In the genomic region with DNA sequence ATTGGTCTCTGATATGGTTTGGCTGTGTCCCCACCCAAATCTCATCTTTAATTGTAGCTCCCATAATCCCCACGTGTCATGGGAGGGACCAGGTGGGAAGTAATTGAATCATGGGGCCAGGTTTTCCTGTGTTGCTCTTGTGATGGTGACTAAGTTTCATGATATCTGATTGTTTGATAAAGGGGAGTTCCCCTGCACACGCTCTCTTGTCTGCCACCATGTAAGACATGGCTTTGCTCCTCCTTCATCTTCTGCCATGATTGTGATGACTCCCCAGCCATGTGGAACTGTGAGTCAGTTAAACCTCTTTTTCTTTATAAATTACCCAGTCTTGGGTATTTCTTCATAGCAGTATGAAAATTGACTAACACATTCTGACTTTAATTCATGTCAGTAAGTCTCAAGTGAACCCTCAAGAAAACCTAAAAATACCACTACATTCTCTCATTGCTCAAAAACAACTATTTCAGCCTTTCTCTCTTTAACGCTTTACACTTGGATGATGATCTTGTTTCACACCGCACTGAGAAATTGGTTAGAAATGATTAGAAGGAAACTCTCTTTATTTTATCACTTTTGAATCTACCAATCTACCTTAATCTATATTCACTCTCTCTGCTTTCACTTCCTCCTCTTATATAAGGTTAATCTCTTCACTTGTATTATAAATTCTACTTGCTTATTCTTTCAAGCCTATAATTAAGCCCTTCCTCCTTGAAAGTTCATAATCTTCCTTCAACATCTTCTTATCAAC, we compare ENCODE assay signal across 14 cellular contexts.
"Had no signal": no experiment of that assay in that cellular context is flagged by ENCODE, and none has a peak within 500 bp of the region (broad histone marks: within the 10 kb centered on the region; RNA-seq: fewer than 3 reads in every experiment).

No MANE protein-coding gene starts in this region.

- ATAC-seq: activated CD8-positive, alpha-beta T cell treated with anti-CD3 and anti-CD28 coated beads for 36 hours; activated T-cell treated with anti-CD3 and anti-CD28 coated beads, Interleukin-2, amount 50 U/mL, for 72 hours; left lung; natural killer cell treated with Interleukin-12 subunit alpha and Interleukin-12 subunit beta and Interleukin-15 and Interleukin-18, amount 100 ng/mL, for 72 hours; T-helper 17 cell had no signal

- H3K4me3 Mint-ChIP-seq: activated CD8-positive, alpha-beta T cell treated with anti-CD3 and anti-CD28 coated beads for 36 hours; activated naive CD8-positive, alpha-beta T cell treated with anti-CD3 and anti-CD28 coated beads, Interleukin-2, amount 10 ng/mL, durations not matched to agents 7 days and 5 days; activated T-cell treated with anti-CD3 and anti-CD28 coated beads, Interleukin-2, amount 50 U/mL, for 72 hours; central memory CD8-positive, alpha-beta T cell; natural killer cell treated with Interleukin-12 subunit alpha and Interleukin-12 subunit beta and Interleukin-15 and Interleukin-18, amount 100 ng/mL, for 72 hours; T-helper 17 cell had no signal

- H3K27ac Mint-ChIP-seq: activated CD8-positive, alpha-beta T cell treated with anti-CD3 and anti-CD28 coated beads for 36 hours; activated naive CD8-positive, alpha-beta T cell treated with anti-CD3 and anti-CD28 coated beads, Interleukin-2, amount 10 ng/mL, durations not matched to agents 7 days and 5 days; activated T-cell treated with anti-CD3 and anti-CD28 coated beads, Interleukin-2, amount 50 U/mL, for 72 hours; natural killer cell treated with Interleukin-12 subunit alpha and Interleukin-12 subunit beta and Interleukin-15 and Interleukin-18, amount 100 ng/mL, for 72 hours; T-helper 17 cell had no signal

- H3K36me3 Mint-ChIP-seq: activated naive CD8-positive, alpha-beta T cell treated with anti-CD3 and anti-CD28 coated beads, Interleukin-2, amount 10 ng/mL, durations not matched to agents 7 days and 5 days had no signal

- DNase-seq: activated CD4-positive, alpha-beta T cell treated with anti-CD3 and anti-CD28 coated beads for 4 hours; activated CD8-positive, alpha-beta T cell treated with anti-CD3 and anti-CD28 coated beads for 36 hours; activated gamma-delta T cell treated with Interleukin-2 at 50 U/mL for 16 hours; activated naive CD8-positive, alpha-beta T cell treated with anti-CD3 and anti-CD28 coated beads, Interleukin-2, amount 10 ng/mL, durations not matched to agents 7 days and 5 days; activated T-cell treated with anti-CD3 and anti-CD28 coated beads, Interleukin-2, amount 50 U/mL, for 72 hours; anterior cingulate cortex; brain microvascular endothelial cell; esophagus squamous epithelium; left lung; mesenchymal stem cell; T-helper 17 cell; WERI-Rb-1 had no signal

- H3K4me1 Mint-ChIP-seq: activated naive CD8-positive, alpha-beta T cell treated with anti-CD3 and anti-CD28 coated beads, Interleukin-2, amount 10 ng/mL, durations not matched to agents 7 days and 5 days; central memory CD8-positive, alpha-beta T cell; T-helper 17 cell had no signal
